8 cellular contexts compared by ENCODE assay signal in the genomic region with DNA sequence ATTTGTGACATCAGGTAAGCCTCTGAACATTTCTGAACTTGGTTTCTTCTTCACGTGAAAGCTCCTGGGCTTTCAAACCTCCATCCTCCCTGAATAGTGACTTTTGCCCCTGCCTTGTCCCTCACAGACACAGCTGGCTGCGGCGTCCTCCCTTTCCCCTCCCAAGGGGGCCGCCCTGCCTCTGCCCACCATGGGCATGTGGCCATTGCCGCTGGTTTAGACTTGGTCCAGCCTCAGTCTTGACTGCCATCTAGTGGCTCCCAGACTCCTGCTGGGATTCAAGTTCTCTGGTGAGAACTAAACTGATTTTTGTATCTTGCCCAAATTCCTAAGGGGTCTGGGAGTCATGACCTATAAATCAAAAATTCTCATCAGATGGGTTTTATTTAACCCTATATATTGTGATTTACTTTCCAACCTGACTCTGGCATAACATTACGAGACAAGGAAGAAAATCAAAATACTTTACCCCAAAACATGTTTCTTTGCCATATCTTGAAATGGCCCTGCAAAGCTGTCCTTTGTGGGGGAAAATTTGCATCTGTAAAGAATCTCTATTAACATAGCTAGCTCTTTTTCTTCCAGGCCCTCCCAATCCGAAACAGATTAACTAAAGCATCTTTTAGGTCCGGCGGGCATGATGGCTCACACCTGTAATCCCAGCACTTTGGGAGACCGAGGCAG.
DNase-seq lines count a peak whose midpoint lies in the region; ATAC-seq and TF ChIP-seq lines count a peak whose summit lies in the region.
"Not testable (repeated sequence)": the region's sequence is repeated elsewhere in the genome, so short reads cannot be mapped to it uniquely, and the experiment has no call there.

No MANE protein-coding gene starts in this region.

- not testable (repeated sequence) for H3K4me1 Mint-ChIP-seq in activated CD4-positive, alpha-beta T cell treated with anti-CD3 and anti-CD28 coated beads for 36 hours; MCF 10A (ENCODE audit: insufficient read depth, unreplicated experiment)

- H3K27me3 ChIP-seq in heart right ventricle (peaks cover 0 to 51% (median 24%) of the 10 kb centered on the region in 7 donors), osteoblast (ENCODE audit: insufficient read depth, low read length) (peaks cover 12% of the 10 kb centered on the region)

- POLR2A ChIA-PET in activated CD4-positive, alpha-beta T cell treated with anti-CD3 and anti-CD28 coated beads for 36 hours (lab: Charles Lee), result not testable (repeated sequence)
- POLR2A ChIA-PET in MCF 10A (lab: Yijun Ruan, JAX), result interaction anchor here (0.7 to 1.6 kb wide), 3 partner anchors 181 to 332 kb away, joined by 3 to 9 read pairs (median 3); partner anchors contain the start of gene MGAT5B

- ATAC-seq in activated CD4-positive, alpha-beta T cell treated with anti-CD3 and anti-CD28 coated beads for 36 hours, result peak; percentile 66
- ATAC-seq in heart right ventricle, result peak in 6 of 8 donors; percentile 55 to 69 (median 63)

- H3K9me3 Mint-ChIP-seq in activated CD4-positive, alpha-beta T cell treated with anti-CD3 and anti-CD28 coated beads for 36 hours (ENCODE audit: low read depth); MCF 10A (ENCODE audit: unreplicated experiment): not testable (repeated sequence)

- H4K20me1 ChIP-seq in osteoblast (ENCODE audit: insufficient read depth, low read length), result not testable (repeated sequence)

- intact Hi-C loops in activated CD4-positive, alpha-beta T cell treated with anti-CD3 and anti-CD28 coated beads for 36 hours (cut with DNase I, micrococcal nuclease), result loop anchor here in 1 of 2 experiments (1.0 kb wide), 1 partner anchor 199 kb away; the partner anchor contains the start of gene MGAT5B
- intact Hi-C loops in MCF 10A (cut with micrococcal nuclease), result loop anchor here (1.0 to 10.0 kb wide), 4 partner anchors 56 to 332 kb away; partner anchors contain the start of genes MFSD11 and SRSF2
- intact Hi-C loops in heart right ventricle (cut with DNase I), result loop anchor here in 2 of 10 donors (5.0 kb wide), 2 partner anchors 200 to 250 kb away; partner anchors contain the start of gene MGAT5B (in 1 of the 2)

- not testable (repeated sequence) for H3K4me2 ChIP-seq in osteoblast (ENCODE audit: insufficient read depth, low read length)

- CTCF ChIA-PET in activated CD4-positive, alpha-beta T cell treated with anti-CD3 and anti-CD28 coated beads for 36 hours (lab: Charles Lee), result interaction anchor here (0.6 to 3.5 kb wide), 10 partner anchors 9 to 199 kb away, joined by 3 to 16 read pairs (median 3); partner anchors contain the start of gene MGAT5B
- CTCF ChIA-PET in MCF 10A (lab: Yijun Ruan, JAX), result interaction anchor here (0.6 to 5.5 kb wide), 18 partner anchors 8 to 520 kb away, joined by 3 to 53 read pairs (median 4); partner anchors contain the start of gene MGAT5B

- DNase-seq in ELF-1 (ENCODE audit: low read depth, low spot score), result peak; percentile 71
- DNase-seq in NOMO-1 (lab: John Stamatoyannopoulos, UW; ENCODE audit: unreplicated experiment in 2 of 2), result peak; percentile 21 to 39
- peak; percentile 67 for DNase-seq in activated CD4-positive, alpha-beta T cell treated with anti-CD3 and anti-CD28 coated beads for 36 hours
- DNase-seq in MCF 10A (ENCODE audit: unreplicated experiment), result peak; percentile 55
- peak; percentile 30 to 49 for DNase-seq in heart right ventricle
- DNase-seq in osteoblast (ENCODE audit: insufficient read length, low spot score, missing footprints), result peak; percentile 92
- peak; percentile 50 for DNase-seq in ureter (ENCODE audit: low spot score)

- not testable (repeated sequence) for H3K4me3 Mint-ChIP-seq in activated CD4-positive, alpha-beta T cell treated with anti-CD3 and anti-CD28 coated beads for 36 hours; MCF 10A (ENCODE audit: unreplicated experiment)

- H2AFZ ChIP-seq in osteoblast (ENCODE audit: low read length), result not testable (repeated sequence)

- not testable (repeated sequence) for H3K4me1 ChIP-seq in heart right ventricle; osteoblast (ENCODE audit: insufficient read depth, low read length)

- TF ChIP-seq CTCF in LNCAP (IDR thresholded peaks at IDR 0.05), result peak; percentile 93
- TF ChIP-seq CTCF in MCF 10A (IDR thresholded peaks at IDR 0.05; ENCODE audit: unreplicated experiment), result peak; percentile 82
- TF ChIP-seq CTCF in heart right ventricle (IDR thresholded peaks at IDR 0.05), result peak; percentile 68 to 89 (median 82)
- TF ChIP-seq CTCF in osteoblast (IDR thresholded peaks at IDR 0.05; ENCODE audit: extremely low read depth, low read depth, low read length), result peak; percentile 84

- H3K9me3 ChIP-seq in heart right ventricle; osteoblast (ENCODE audit: low read depth, low read length): not testable (repeated sequence)

- not testable (repeated sequence) for H3K27ac ChIP-seq in heart right ventricle; osteoblast (ENCODE audit: low read depth, low read length)

- not testable (repeated sequence) for BruUV-seq in MCF 10A (replicated peaks; lab: Mats Ljungman, UMichigan)

- not testable (repeated sequence) for H3K27ac Mint-ChIP-seq in activated CD4-positive, alpha-beta T cell treated with anti-CD3 and anti-CD28 coated beads for 36 hours; MCF 10A (ENCODE audit: low read depth, unreplicated experiment)

- not testable (repeated sequence) for H3K27me3 Mint-ChIP-seq in activated CD4-positive, alpha-beta T cell treated with anti-CD3 and anti-CD28 coated beads for 36 hours
- peaks cover 42% of the 10 kb centered on the region for H3K27me3 Mint-ChIP-seq in MCF 10A (ENCODE audit: insufficient read depth, unreplicated experiment)

- not testable (repeated sequence) for H3K79me2 ChIP-seq in osteoblast (ENCODE audit: insufficient read depth, low read length)

- H3K4me3 ChIP-seq in heart right ventricle; osteoblast (ENCODE audit: insufficient read depth, low read length): not testable (repeated sequence)

- H3K36me3 Mint-ChIP-seq in activated CD4-positive, alpha-beta T cell treated with anti-CD3 and anti-CD28 coated beads for 36 hours (ENCODE audit: low read depth); MCF 10A (ENCODE audit: insufficient read depth, unreplicated experiment): not testable (repeated sequence)

- not testable (repeated sequence) for H3K36me3 ChIP-seq in heart right ventricle; osteoblast (ENCODE audit: insufficient read depth, low read length)

- 30 to 32% methylated on average over 10 of the region's 10 CpGs for WGBS in heart right ventricle, 2 donors

Comparison
In these comparisons a context has a peak if more than half of its experiments do, and no peak if none do; other contexts are left out.
1. DNase-seq: peak in every context shown above with its lines; median percentile 92 in osteoblast; 71 in ELF-1; 67 in activated CD4-positive, alpha-beta T cell treated with anti-CD3 and anti-CD28 coated beads for 36 hours; 55 in MCF 10A; 50 in ureter; 40 in heart right ventricle; 30 in NOMO-1.